10 cellular contexts compared by ENCODE assay signal in the genomic region with DNA sequence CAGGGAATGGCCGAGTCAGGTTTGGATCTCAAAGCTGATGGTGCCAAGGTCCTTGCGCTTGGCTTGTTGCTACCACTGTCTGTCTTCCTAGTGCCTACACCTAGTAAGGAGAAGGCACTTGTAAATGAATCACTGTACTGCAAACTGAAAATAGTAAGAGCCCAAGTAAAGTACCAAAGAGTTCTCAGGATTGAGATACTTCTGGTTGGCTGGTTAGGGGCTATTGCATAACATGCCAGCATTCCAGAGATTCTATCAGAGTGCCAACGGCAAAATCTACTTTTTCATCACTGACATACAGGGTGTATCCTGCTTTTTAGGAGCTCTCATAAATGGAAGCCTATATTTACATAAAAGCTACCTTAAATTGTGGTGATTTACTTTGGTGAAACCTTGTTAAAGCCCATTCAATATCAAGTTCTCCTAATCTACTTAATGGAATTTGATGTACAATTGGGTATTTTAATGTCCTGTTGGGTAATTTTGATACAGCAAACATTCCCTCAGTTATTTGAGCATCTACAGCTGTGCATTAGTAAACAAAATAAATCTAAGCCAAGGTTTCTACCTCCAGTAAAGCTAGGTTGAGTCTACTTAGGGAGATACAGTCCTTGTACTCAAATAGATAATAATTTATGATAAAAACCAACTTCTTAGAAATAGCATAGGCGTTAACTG. TPM values are rescaled to one million over a fixed set of nuclear protein-coding genes. Genes with fewer than 3 reads are reported as not detected.
DNase-seq lines count a peak whose midpoint lies in the region; ATAC-seq, FAIRE-seq and TF ChIP-seq lines count a peak whose summit lies in the region.
"Had no signal": no experiment of that assay in that cellular context is flagged by ENCODE, and none has a peak within 500 bp of the region (broad histone marks: within the 10 kb centered on the region; RNA-seq: fewer than 3 reads in every experiment).

No MANE protein-coding gene starts in this region.

- FAIRE-seq in HepG2 (lab: Jason Lieb, UNC) (peak; percentile 40), urothelium cell line (lab: Jason Lieb, UNC) (no peak), H54 (lab: Jason Lieb, UNC) (no peak)
- FAIRE-seq: GM12892 had no signal

- no peaks in the 10 kb centered on the region for H3K9me3 ChIP-seq in Loucy (ENCODE audit: insufficient read depth, low read depth, low read length)
- peaks cover under 1% of the 10 kb centered on the region; the same call in 1 of the 2 replicates for H3K9me3 ChIP-seq in HepG2 (ENCODE audit: low read length)

- H3F3A ChIP-seq in Loucy (ENCODE audit: low read depth), result no peaks in the 10 kb centered on the region

- 30% methylated on average over 4 of the region's 4 CpGs for WGBS in HepG2 (ENCODE audit: low lambda C conversion rate)

- H3K4me2 ChIP-seq in Loucy (ENCODE audit: low read depth, low read length, poor library complexity, severe bottlenecking) (no peak overlapping the region), HepG2 (ENCODE audit: low read depth, low read length) (peak overlapping the region; percentile 73)

- no peak overlapping the region for H3K4me3 Mint-ChIP-seq in chondrocyte (ENCODE audit: unreplicated experiment)

- H3K4me3 ChIP-seq in Loucy (ENCODE audit: low read length, poor library complexity, severe bottlenecking) (no peak overlapping the region), HepG2 (replicated peaks in 1 of 3; ENCODE audit: insufficient read depth in 1 of 3, low read depth in 2 of 3, low read length in 3 of 3) (peak overlapping the region in 2 of 3 experiments; percentile 22 to 45; a peak in 1 of 6 replicates)

- H2AFZ ChIP-seq in Loucy (ENCODE audit: low read length) (0 out of 2 replicates have a peak overlapping the region, but pooled peaks have one; percentile 26), HepG2 (ENCODE audit: low read length) (no peak overlapping the region)

- H4K20me1 ChIP-seq in Loucy (ENCODE audit: insufficient read depth, low read length, poor library complexity, severe bottlenecking), result no peaks in the 10 kb centered on the region
- H4K20me1 ChIP-seq in HepG2 (ENCODE audit: insufficient read depth, low read length), result no peaks in the 10 kb centered on the region

- H3K9ac ChIP-seq in Loucy (ENCODE audit: low read depth, low read length, poor library complexity, severe bottlenecking) (no peak overlapping the region), HepG2 (ENCODE audit: insufficient read depth, low read depth, low read length) (no peak overlapping the region)

- no peak for TF ChIP-seq POLR2A in HepG2 (IDR thresholded peaks at IDR 0.05; ENCODE audit: insufficient read depth in 1 of 2, low read depth in 2 of 2, low read length in 2 of 2)
- TF ChIP-seq POLR2A in H54 (IDR thresholded peaks at IDR 0.05; ENCODE audit: low read depth, low read length), result no peak

- TF ChIP-seq CTCF in Loucy (conservative IDR thresholded peaks at IDR 0.05; ENCODE audit: low read length), result no peak
- no peak for TF ChIP-seq CTCF in chondrocyte (IDR thresholded peaks at IDR 0.05)
- TF ChIP-seq CTCF in HepG2 (CRISPR knock-in tag; IDR thresholded peaks at IDR 0.05), result no peak

- no peaks in the 10 kb centered on the region for H3K27me3 Mint-ChIP-seq in chondrocyte (ENCODE audit: low read depth)

- BruUV-seq in HepG2 (replicated peaks; lab: Mats Ljungman, UMichigan), result no TSS peak

- no peak overlapping the region for H3K27ac ChIP-seq in HepG2 (ENCODE audit: extremely low read length, insufficient read depth, low read length)

- H3K4me1 Mint-ChIP-seq in chondrocyte (ENCODE audit: low read depth), result peaks cover 15% of the 10 kb centered on the region

- POLR2A ChIA-PET in HepG2 (lab: Yijun Ruan, JAX), result interaction anchor here (1.5 to 3.0 kb wide), 2 partner anchors 13 to 37 kb away, joined by 3 to 17 read pairs; no protein-coding TSS in a partner anchor

- DNase-seq in chondrocyte (ENCODE audit: low spot score) (no peak), HepG2 (ENCODE audit: low spot score) (peak; percentile 25), urothelium cell line (ENCODE audit: low spot score) (peak; percentile 40), H54 (ENCODE audit: insufficient read length, low spot score) (no peak), DMS153 treated with DMSO at 0.1 percent for 48 hours (lab: John Stamatoyannopoulos, UW; ENCODE audit: unreplicated experiment) (no peak), NCI-H526 treated with DMSO at 0.1 percent for 48 hours (lab: John Stamatoyannopoulos, UW) (no peak)
- DNase-seq: midbrain, T-helper 1 cell had no signal

- intact Hi-C loops in HepG2 (cut with micrococcal nuclease; ENCODE audit: unreplicated experiment), result loop anchor here (1.0 kb wide), 1 partner anchor 8 kb away; no protein-coding TSS in a partner anchor

- no peaks in the 10 kb centered on the region for H3K79me2 ChIP-seq in Loucy (ENCODE audit: insufficient read depth, low read length)
- no peaks in the 10 kb centered on the region for H3K79me2 ChIP-seq in HepG2 (ENCODE audit: insufficient read depth, low read length)

- in situ Hi-C loops in HepG2 (cut with HindIII; ENCODE audit: extremely low pct_ligation_motif_present, low pct_unique_long_range_greater_than_20kb), result no loop called here

- H3K36me3 Mint-ChIP-seq in chondrocyte (ENCODE audit: low read depth), result no peaks in the 10 kb centered on the region

- no peaks in the 10 kb centered on the region for H3K4me1 ChIP-seq in Loucy (ENCODE audit: insufficient read depth, low read length, poor library complexity, severe bottlenecking)
- H3K4me1 ChIP-seq in HepG2 (ENCODE audit: insufficient read depth, low read length), result peaks cover 45% of the 10 kb centered on the region

- no peaks in the 10 kb centered on the region for H3K27me3 ChIP-seq in Loucy (ENCODE audit: insufficient read depth, low read length, poor library complexity, severe bottlenecking)
- no peaks in the 10 kb centered on the region; a peak in 1 of 5 replicates for H3K27me3 ChIP-seq in HepG2 (ENCODE audit: control insufficient read depth in 1 of 2, insufficient read depth in 2 of 2, low read length in 2 of 2)

- no peaks in the 10 kb centered on the region for H3K9me2 ChIP-seq in Loucy (replicated peaks; ENCODE audit: low read depth, low read length)

- CTCF ChIA-PET in HepG2 (lab: Yijun Ruan, JAX; ENCODE audit: low intra/inter-chr PET ratio, low total read pairs), result no interaction called here

- ATAC-seq in HepG2, result peak; percentile 31

- H3K27ac Mint-ChIP-seq in chondrocyte (ENCODE audit: unreplicated experiment), result peak overlapping the region; percentile 74

- H3K9me3 Mint-ChIP-seq in chondrocyte (ENCODE audit: low read depth), result peaks cover 3% of the 10 kb centered on the region

- H3K36me3 ChIP-seq in Loucy (ENCODE audit: insufficient read depth, low read length), result no peaks in the 10 kb centered on the region
- H3K36me3 ChIP-seq in HepG2 (replicated peaks in 1 of 2; ENCODE audit: control insufficient read depth in 1 of 2, insufficient read depth in 2 of 2, low read length in 2 of 2), result no peaks in the 10 kb centered on the region

- TF ChIP-seq RAD21 in HepG2 (CRISPR knock-in tag; IDR thresholded peaks at IDR 0.05), result no peak

- no peak for TF ChIP-seq EP300 in HepG2 (IDR thresholded peaks at IDR 0.05; ENCODE audit: low read depth in 2 of 2, low read length in 2 of 2)
- TF ChIP-seq EP300 in HepG2 (CRISPR knock-in tag; IDR thresholded peaks at IDR 0.05; ENCODE audit: borderline replicate concordance), result no peak

TF ChIP-seq in HepG2, 621 proteins besides CTCF, POLR2A, EP300 and RAD21 (continues in another document):
- TF ChIP-seq, protein P1, sequence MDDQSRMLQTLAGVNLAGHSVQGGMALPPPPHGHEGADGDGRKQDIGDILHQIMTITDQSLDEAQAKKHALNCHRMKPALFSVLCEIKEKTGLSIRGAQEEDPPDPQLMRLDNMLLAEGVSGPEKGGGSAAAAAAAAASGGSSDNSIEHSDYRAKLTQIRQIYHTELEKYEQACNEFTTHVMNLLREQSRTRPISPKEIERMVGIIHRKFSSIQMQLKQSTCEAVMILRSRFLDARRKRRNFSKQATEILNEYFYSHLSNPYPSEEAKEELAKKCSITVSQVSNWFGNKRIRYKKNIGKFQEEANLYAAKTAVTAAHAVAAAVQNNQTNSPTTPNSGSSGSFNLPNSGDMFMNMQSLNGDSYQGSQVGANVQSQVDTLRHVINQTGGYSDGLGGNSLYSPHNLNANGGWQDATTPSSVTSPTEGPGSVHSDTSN (CRISPR knock-in tag; IDR thresholded peaks at IDR 0.05; ENCODE audit: borderline replicate concordance), result no peak
- TF ChIP-seq FLYWCH1 (CRISPR knock-in tag; IDR thresholded peaks at IDR 0.05), result no peak
- TF ChIP-seq CEBPG (CRISPR knock-in tag; IDR thresholded peaks at IDR 0.05), result peak; percentile 61
- no peak for TF ChIP-seq ZNF460 (CRISPR knock-in tag; IDR thresholded peaks at IDR 0.05; ENCODE audit: borderline replicate concordance)
- no peak for TF ChIP-seq GABPA (IDR thresholded peaks at IDR 0.05; ENCODE audit: low read depth, low read length)
- no peak for TF ChIP-seq GABPA (CRISPR knock-in tag; IDR thresholded peaks at IDR 0.05; ENCODE audit: low read depth)
- TF ChIP-seq ZNF615 (CRISPR knock-in tag; IDR thresholded peaks at IDR 0.05; ENCODE audit: borderline replicate concordance), result no peak
- TF ChIP-seq ZNF44 (CRISPR knock-in tag; IDR thresholded peaks at IDR 0.05), result no peak

RNA-seq across cellular contexts. Expression of a gene that starts 30.7 kb away (rescaled TPM):
- total RNA-seq in chondrocyte (59.7 to 83.0 TPM (median 61.2 TPM) in 3 replicates), HepG2 (2016; rRNA removed; fragmentation: Illumina TruSeq; extraction: Trizol) (47.3 and 54.1 TPM in 2 replicates)
- total RNA-seq in HepG2 (2016; cell fraction: cytosol; rRNA removed; fragmentation: Illumina TruSeq; extraction: Trizol; ENCODE audit: low read depth), result 130 and 158 TPM in 2 replicates
- 50.1 and 51.1 TPM in 2 replicates for total RNA-seq in HepG2 (2016; cell fraction: insoluble cytoplasmic fraction; rRNA removed; fragmentation: Illumina TruSeq; extraction: Trizol)
- 43.6 and 53.4 TPM in 2 replicates for total RNA-seq in HepG2 (2016; cell fraction: membrane; rRNA removed; fragmentation: Illumina TruSeq; extraction: Trizol)
- 176 and 185 TPM in 2 replicates for total RNA-seq in HepG2 (2016; cell fraction: nucleus; rRNA removed; fragmentation: Illumina TruSeq; extraction: Trizol)
- polyA plus RNA-seq in HepG2 (2011; rRNA removed), result 54.0 and 71.7 TPM in 2 replicates
- 36.6 and 46.4 TPM in 2 replicates for polyA plus RNA-seq in HepG2 (2011; cell fraction: cytosol; rRNA removed)
- 160 and 205 TPM in 2 replicates for polyA plus RNA-seq in HepG2 (2011; cell fraction: nucleus; rRNA removed)
- 51.4 and 60.1 TPM in 2 replicates for polyA plus RNA-seq in HepG2 (2012)
- polyA plus RNA-seq in HepG2 (2016; cell fraction: cytosol; fragmentation: Illumina TruSeq; extraction: Trizol; ENCODE audit: low read depth), result 2.6 and 2.7 TPM in 2 replicates
- polyA plus RNA-seq in HepG2 (2016; cell fraction: insoluble cytoplasmic fraction; fragmentation: Illumina TruSeq; extraction: Trizol; ENCODE audit: low read depth), result 33.4 and 39.2 TPM in 2 replicates
- polyA plus RNA-seq in HepG2 (2016; cell fraction: membrane; fragmentation: Illumina TruSeq; extraction: Trizol; ENCODE audit: low read depth), result 5.7 and 7.2 TPM in 2 replicates
- 104 and 120 TPM in 2 replicates for polyA plus RNA-seq in HepG2 (2016; cell fraction: nucleus; fragmentation: Illumina TruSeq; extraction: Trizol; ENCODE audit: insufficient read depth, low read depth)
- polyA minus RNA-seq in HepG2 (2011; rRNA and poly(A)+ RNA removed; ENCODE audit: low replicate concordance), result 70.2 and 75.7 TPM in 2 replicates
- polyA minus RNA-seq in HepG2 (2011; cell fraction: cytosol; rRNA and poly(A)+ RNA removed), result 53.5 and 70.4 TPM in 2 replicates
- 605 and 632 TPM in 2 replicates for polyA minus RNA-seq in HepG2 (2011; cell fraction: nucleus; rRNA and poly(A)+ RNA removed)

Comparison
In these comparisons a context has a peak if more than half of its experiments do, and no peak if none do; other contexts are left out.
1. DNase-seq: peak in HepG2 (single experiment) and urothelium cell line (single experiment); none in chondrocyte (single experiment), H54 (single experiment), DMS153 treated with DMSO at 0.1 percent for 48 hours (single experiment) and NCI-H526 treated with DMSO at 0.1 percent for 48 hours (single experiment).